Comparison of ENCODE assay signal across 8 cellular contexts in genomic region chr1:147172168-147173016, GRCh38.
DNase-seq lines count a peak whose midpoint lies in the region; ATAC-seq lines count a peak whose summit lies in the region.

A gene with protein sequence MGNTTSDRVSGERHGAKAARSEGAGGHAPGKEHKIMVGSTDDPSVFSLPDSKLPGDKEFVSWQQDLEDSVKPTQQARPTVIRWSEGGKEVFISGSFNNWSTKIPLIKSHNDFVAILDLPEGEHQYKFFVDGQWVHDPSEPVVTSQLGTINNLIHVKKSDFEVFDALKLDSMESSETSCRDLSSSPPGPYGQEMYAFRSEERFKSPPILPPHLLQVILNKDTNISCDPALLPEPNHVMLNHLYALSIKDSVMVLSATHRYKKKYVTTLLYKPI (minus strand): TSS chr1:147172470. CDS start chr1:147172144, 326 bp downstream.

- peak within 1 kb of the TSS; percentile 95 for H3K27ac Mint-ChIP-seq in central memory CD8-positive, alpha-beta T cell (ENCODE audit: low read depth)

- DNase-seq in AG20443 (ENCODE audit: low spot score) (peak; percentile 98), NCI-H2227 treated with DMSO at 0.1 percent for 48 hours (lab: John Stamatoyannopoulos, UW) (peak; percentile 93), islet precursor cell (peak; percentile 98)
- DNase-seq in activated CD4-positive, CD25-positive, alpha-beta regulatory T cell treated with anti-CD3 and anti-CD28 coated beads, Interleukin-2, amount 50 U/mL, for 16 hours (ENCODE audit: low read depth, low spot score), result peak; percentile 73
- DNase-seq in central memory CD8-positive, alpha-beta T cell (ENCODE audit: low spot score in 2 of 2), result peak; percentile 83 to 86
- peak; percentile 90 for DNase-seq in stimulated activated CD4-positive, alpha-beta T cell treated with anti-CD3 and anti-CD28 coated beads, Interleukin-12 subunit alpha, Interleukin-12 subunit beta, amount 100 ng/mL, for 4 hours

- peaks cover 41% of the 10 kb centered on the region for H3K4me1 Mint-ChIP-seq in central memory CD8-positive, alpha-beta T cell

- peaks cover 7% of the 10 kb centered on the region for H3K9me3 Mint-ChIP-seq in central memory CD8-positive, alpha-beta T cell

- ATAC-seq in GM19023 (IDR thresholded peaks at IDR 0.05; ENCODE audit: unreplicated experiment) (peak; percentile 88), HG03196 (IDR thresholded peaks at IDR 0.05; ENCODE audit: unreplicated experiment) (peak; percentile 87)
- ATAC-seq in central memory CD8-positive, alpha-beta T cell (replicated peaks; ENCODE audit: extremely low read depth, poor library complexity, severe bottlenecking), result peak; percentile 78

- H3K27me3 Mint-ChIP-seq in central memory CD8-positive, alpha-beta T cell, result no peaks in the 10 kb centered on the region

- H3K36me3 Mint-ChIP-seq in central memory CD8-positive, alpha-beta T cell (ENCODE audit: insufficient read depth), result peaks cover 13% of the 10 kb centered on the region

- peak within 1 kb of the TSS; percentile 97 for H3K4me3 Mint-ChIP-seq in central memory CD8-positive, alpha-beta T cell

Comparison
In these comparisons a context has a peak if more than half of its experiments do, and no peak if none do; other contexts are left out.
1. Peak in every context shown above with its lines: DNase-seq and ATAC-seq.